Comparison of ENCODE assay signal across 1 cellular context in genomic region chr6:32095338-32096086, GRCh38.
TF ChIP-seq lines count a peak whose summit lies in the region.

No MANE protein-coding gene starts in this region.

TF ChIP-seq in IMR-90, 13 proteins besides CTCF, POLR2A, EP300 and RAD21:
- TF ChIP-seq NFE2L2 (IDR thresholded peaks at IDR 0.05; ENCODE audit: low read depth, low read length): no peak
- no peak for TF ChIP-seq CEBPB (IDR thresholded peaks at IDR 0.05; ENCODE audit: low read depth, low read length)
- TF ChIP-seq MAFK (IDR thresholded peaks at IDR 0.05; ENCODE audit: low read depth, low read length): no peak
- TF ChIP-seq ELK1 (IDR thresholded peaks at IDR 0.05; ENCODE audit: borderline replicate concordance, low read depth, low read length): no peak
- no peak for TF ChIP-seq RCOR1 (IDR thresholded peaks at IDR 0.05; ENCODE audit: insufficient replicate concordance, low read length)
